ENCODE assay signal across 8 cellular contexts in genomic region chr14:99430491-99430890, GRCh38. TPM values are rescaled to one million over a fixed set of nuclear protein-coding genes. Genes with fewer than 3 reads are reported as not detected.
A peak's percentile ranks its signal among the peaks of the same experiment; 100 is the strongest.
DNase-seq lines count a peak whose midpoint lies in the region; ATAC-seq and TF ChIP-seq lines count a peak whose summit lies in the region.

No MANE protein-coding gene starts in this region.

- H3K36me3 Mint-ChIP-seq in WTC11: peaks cover 45% of the 10 kb centered on the region

- peaks cover 12% of the 10 kb centered on the region for H3K4me1 Mint-ChIP-seq in WTC11

- in situ Hi-C loops in G401 (cut with HindIII; ENCODE audit: low sequenced_read_pairs): no loop called here

- no peak overlapping the region for H3K4me3 Mint-ChIP-seq in WTC11

- ATAC-seq in WTC11 (peak; percentile 97), HG03571 (IDR thresholded peaks at IDR 0.05; ENCODE audit: unreplicated experiment) (no peak)

- peaks cover 1% of the 10 kb centered on the region for H3K36me3 ChIP-seq in H7 (replicated peaks; ENCODE audit: control insufficient read depth, insufficient read depth, low read length)

- no peaks in the 10 kb centered on the region for H3K27me3 ChIP-seq in H7 (ENCODE audit: control insufficient read depth, insufficient read depth, low read length)

- TF ChIP-seq CTCF in GM10248 (IDR thresholded peaks at IDR 0.05; ENCODE audit: control extremely low read depth, extremely low read depth, low read depth, missing control alignments): no peak
- peak; percentile 66 for TF ChIP-seq CTCF in WTC11 (IDR thresholded peaks at IDR 0.05)

- H3K9me3 Mint-ChIP-seq in WTC11: peaks cover 21% of the 10 kb centered on the region

- no peak overlapping the region for H3K4me3 ChIP-seq in H7 (ENCODE audit: insufficient read depth, low read depth, low read length)

- CTCF ChIA-PET in GM10248 (lab: Yijun Ruan, JAX): interaction anchor here (0.7 to 1.2 kb wide), 3 partner anchors 12 to 15 kb away, joined by 3 read pairs; no protein-coding TSS in a partner anchor
- CTCF ChIA-PET in WTC11 (lab: Charles Lee): interaction anchor here (0.6 to 1.8 kb wide), 5 partner anchors 8 to 53 kb away, joined by 3 to 5 read pairs (median 4); no protein-coding TSS in a partner anchor

- no peak overlapping the region for H3K27ac Mint-ChIP-seq in WTC11

- no peaks in the 10 kb centered on the region for H3K27me3 Mint-ChIP-seq in WTC11 (ENCODE audit: low read depth)

- DNase-seq in GM10248 (ENCODE audit: extremely low spot score) (peak; percentile 32), H7 (peak; percentile 68), WTC11 (ENCODE audit: low spot score) (peak; percentile 69), iPS-NIHi7 (ENCODE audit: extremely low spot score) (peak; percentile 75), G401 (ENCODE audit: low spot score) (no peak), mesenteric fat pad (ENCODE audit: low spot score) (no peak), nucleus accumbens (lab: John Stamatoyannopoulos, UW) (no peak)

- POLR2A ChIA-PET in GM10248 (lab: Yijun Ruan, JAX) (no interaction called here), WTC11 (lab: Charles Lee) (no interaction called here)

TF ChIP-seq in WTC11, 78 proteins besides CTCF, POLR2A, EP300 and RAD21:
- TF ChIP-seq PREB (CRISPR knock-in tag; IDR thresholded peaks at IDR 0.05; ENCODE audit: borderline replicate concordance) (no peak), ZNF317 (CRISPR knock-in tag; IDR thresholded peaks at IDR 0.05; ENCODE audit: borderline replicate concordance, low read depth) (no peak), USF1 (CRISPR knock-in tag; IDR thresholded peaks at IDR 0.05) (peak; percentile 44; the same call in 1 of the 2 replicates), USF2 (CRISPR knock-in tag; IDR thresholded peaks at IDR 0.05) (peak; percentile 64)

RNA-seq across cellular contexts. Expression of gene SETD3, which starts 50.2 kb away (rescaled TPM):
- 60.0 and 70.2 TPM in 2 replicates for total RNA-seq in H7 (2014; rRNA removed; shearing (Covaris generic))
- total RNA-seq in WTC11 (2021) (46.9 to 53.1 TPM (median 49.3 TPM) in 3 replicates), mesenteric fat pad (61.5 TPM)
- total RNA-seq in G401 (2014; rRNA removed; shearing (Covaris generic)): 43.7 and 54.9 TPM in 2 replicates

RNA-seq across cellular contexts. Expression of gene CCNK, which starts 50.7 kb away (rescaled TPM):
- total RNA-seq in H7 (2014; rRNA removed; shearing (Covaris generic)): 14.2 and 14.7 TPM in 2 replicates
- total RNA-seq in WTC11 (2021) (70.1 to 84.7 TPM (median 70.3 TPM) in 3 replicates), mesenteric fat pad (48.2 TPM)
- total RNA-seq in G401 (2014; rRNA removed; shearing (Covaris generic)): 5.9 and 16.7 TPM in 2 replicates

Comparison
In these comparisons a context has a peak if more than half of its experiments do, and no peak if none do; other contexts are left out.
1. DNase-seq: peak in GM10248 (single experiment), H7 (single experiment), WTC11 (single experiment) and iPS-NIHi7 (single experiment); none in G401 (single experiment), mesenteric fat pad (single experiment) and nucleus accumbens (0 of 56).